1 cellular context compared by ENCODE assay signal in genomic region chr3:120451670-120452220, GRCh38.
TF ChIP-seq lines count a peak whose summit lies in the region.

No MANE protein-coding gene starts in this region.

TF ChIP-seq in IMR-90, 13 proteins besides CTCF, POLR2A, EP300 and RAD21 (continued from another document):
- TF ChIP-seq CHD1 (IDR thresholded peaks at IDR 0.05; ENCODE audit: low read depth, low read length) (no peak), MXI1 (IDR thresholded peaks at IDR 0.05; ENCODE audit: borderline replicate concordance, low read depth, low read length) (no peak), ELK1 (IDR thresholded peaks at IDR 0.05; ENCODE audit: borderline replicate concordance, low read depth, low read length) (no peak), BHLHE40 (IDR thresholded peaks at IDR 0.05; ENCODE audit: low read depth, low read length) (no peak), FOS (IDR thresholded peaks at IDR 0.05; ENCODE audit: low read depth, low read length) (no peak), MAZ (IDR thresholded peaks at IDR 0.05; ENCODE audit: borderline replicate concordance, low read depth, low read length) (no peak), USF2 (IDR thresholded peaks at IDR 0.05; ENCODE audit: low read depth, low read length) (no peak), NFE2L2 (IDR thresholded peaks at IDR 0.05; ENCODE audit: low read depth, low read length) (no peak), RCOR1 (IDR thresholded peaks at IDR 0.05; ENCODE audit: insufficient replicate concordance, low read length) (no peak)
